Comparison of ENCODE assay signal across 1 cellular context in the genomic region with DNA sequence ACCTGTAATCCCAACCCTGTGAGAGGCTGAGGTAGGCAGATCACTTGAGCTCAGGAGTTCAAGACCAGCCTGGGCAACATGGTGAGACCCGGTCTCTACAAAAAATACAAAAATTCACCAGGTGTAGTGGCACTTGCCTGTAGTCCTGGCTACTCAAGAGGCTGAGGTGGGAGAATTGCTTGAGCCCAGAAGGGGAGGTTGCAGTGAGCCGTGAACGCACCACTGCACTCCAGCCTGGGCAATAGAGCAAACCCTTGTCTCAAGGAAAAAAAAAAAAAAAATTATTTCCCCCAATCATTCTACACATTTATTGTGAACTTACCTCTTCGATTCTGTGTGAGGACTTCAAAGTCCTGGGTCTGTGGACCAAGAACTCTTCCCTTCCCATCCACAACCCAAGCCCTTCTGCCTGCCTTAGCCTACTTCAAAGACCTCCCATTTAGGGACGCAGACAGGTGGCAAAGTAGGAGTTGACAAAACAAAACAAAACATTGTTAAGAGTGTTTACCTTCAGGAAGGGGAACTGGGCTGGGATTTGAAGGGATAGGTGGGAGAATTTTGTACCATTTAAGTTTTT.
TF ChIP-seq lines count a peak whose summit lies in the region.

No MANE protein-coding gene starts in this region.

TF ChIP-seq in HepG2, 621 proteins besides CTCF, POLR2A, EP300 and RAD21 (continued from another document):
- TF ChIP-seq, protein P1, sequence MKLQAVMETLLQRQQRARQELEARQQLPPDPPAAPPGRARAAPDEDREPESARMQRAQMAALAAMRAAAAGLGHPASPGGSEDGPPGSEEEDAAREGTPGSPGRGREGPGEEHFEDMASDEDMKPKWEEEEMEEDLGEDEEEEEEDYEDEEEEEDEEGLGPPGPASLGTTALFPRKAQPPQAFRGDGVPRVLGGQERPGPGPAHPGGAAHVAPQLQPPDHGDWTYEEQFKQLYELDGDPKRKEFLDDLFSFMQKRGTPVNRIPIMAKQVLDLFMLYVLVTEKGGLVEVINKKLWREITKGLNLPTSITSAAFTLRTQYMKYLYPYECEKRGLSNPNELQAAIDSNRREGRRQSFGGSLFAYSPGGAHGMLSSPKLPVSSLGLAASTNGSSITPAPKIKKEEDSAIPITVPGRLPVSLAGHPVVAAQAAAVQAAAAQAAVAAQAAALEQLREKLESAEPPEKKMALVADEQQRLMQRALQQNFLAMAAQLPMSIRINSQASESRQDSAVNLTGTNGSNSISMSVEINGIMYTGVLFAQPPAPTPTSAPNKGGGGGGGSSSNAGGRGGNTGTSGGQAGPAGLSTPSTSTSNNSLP (IDR thresholded peaks at IDR 0.05; ENCODE audit: low read depth, low read length), result no peak
- TF ChIP-seq ZNF136 (CRISPR knock-in tag; IDR thresholded peaks at IDR 0.05; ENCODE audit: low read depth) (no peak), ZSCAN12 (CRISPR knock-in tag; IDR thresholded peaks at IDR 0.05) (no peak), NBN (conservative IDR thresholded peaks at IDR 0.05) (no peak), HNF4G (IDR thresholded peaks at IDR 0.05; ENCODE audit: borderline replicate concordance, low read depth, low read length) (no peak), HNF4G (CRISPR knock-in tag; IDR thresholded peaks at IDR 0.05; ENCODE audit: borderline replicate concordance, low read depth) (no peak), ZBTB42 (CRISPR knock-in tag; IDR thresholded peaks at IDR 0.05) (no peak), ZNF564 (CRISPR knock-in tag; IDR thresholded peaks at IDR 0.05) (peak; percentile 11; the same call in 1 of the 2 replicates), ZNF282 (IDR thresholded peaks at IDR 0.05; ENCODE audit: partially characterized antibody) (no peak), GATAD2A (CRISPR knock-in tag; IDR thresholded peaks at IDR 0.05) (no peak), GLI4 (CRISPR knock-in tag; IDR thresholded peaks at IDR 0.05; ENCODE audit: borderline replicate concordance) (no peak), ATAD3A (CRISPR knock-in tag; IDR thresholded peaks at IDR 0.05) (no peak), TBX3 (IDR thresholded peaks at IDR 0.05; ENCODE audit: borderline replicate concordance) (no peak), ZNF430 (CRISPR knock-in tag; IDR thresholded peaks at IDR 0.05) (no peak), ZNF33A (CRISPR knock-in tag; IDR thresholded peaks at IDR 0.05; ENCODE audit: borderline replicate concordance) (0 out of 2 replicates have a peak, but pooled peaks have one; percentile 39), KDM2A (CRISPR knock-in tag; IDR thresholded peaks at IDR 0.05; ENCODE audit: borderline replicate concordance, low read depth) (no peak; the same call in 1 of the 2 replicates), ZNF530 (CRISPR knock-in tag; IDR thresholded peaks at IDR 0.05; ENCODE audit: low read depth) (no peak), ZNF792 (CRISPR knock-in tag; IDR thresholded peaks at IDR 0.05) (no peak; the same call in 1 of the 2 replicates), MBNL3 (CRISPR knock-in tag; conservative IDR thresholded peaks at IDR 0.05) (no peak)
- TF ChIP-seq, protein P2, sequence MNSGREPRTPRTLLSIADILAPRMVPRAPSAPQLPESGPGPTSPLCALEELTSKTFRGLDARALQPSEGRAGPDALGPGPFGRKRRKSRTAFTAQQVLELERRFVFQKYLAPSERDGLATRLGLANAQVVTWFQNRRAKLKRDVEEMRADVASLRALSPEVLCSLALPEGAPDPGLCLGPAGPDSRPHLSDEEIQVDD (CRISPR knock-in tag; IDR thresholded peaks at IDR 0.05; ENCODE audit: borderline replicate concordance), result no peak
- TF ChIP-seq, protein P3, sequence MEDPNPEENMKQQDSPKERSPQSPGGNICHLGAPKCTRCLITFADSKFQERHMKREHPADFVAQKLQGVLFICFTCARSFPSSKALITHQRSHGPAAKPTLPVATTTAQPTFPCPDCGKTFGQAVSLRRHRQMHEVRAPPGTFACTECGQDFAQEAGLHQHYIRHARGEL (CRISPR knock-in tag; IDR thresholded peaks at IDR 0.05), result no peak
- TF ChIP-seq, protein P4, sequence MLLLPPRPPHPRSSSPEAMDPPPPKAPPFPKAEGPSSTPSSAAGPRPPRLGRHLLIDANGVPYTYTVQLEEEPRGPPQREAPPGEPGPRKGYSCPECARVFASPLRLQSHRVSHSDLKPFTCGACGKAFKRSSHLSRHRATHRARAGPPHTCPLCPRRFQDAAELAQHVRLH (CRISPR knock-in tag; IDR thresholded peaks at IDR 0.05; ENCODE audit: borderline replicate concordance, low read depth), result 0 out of 2 replicates have a peak, but pooled peaks have one; percentile 32
- TF ChIP-seq, protein P5, sequence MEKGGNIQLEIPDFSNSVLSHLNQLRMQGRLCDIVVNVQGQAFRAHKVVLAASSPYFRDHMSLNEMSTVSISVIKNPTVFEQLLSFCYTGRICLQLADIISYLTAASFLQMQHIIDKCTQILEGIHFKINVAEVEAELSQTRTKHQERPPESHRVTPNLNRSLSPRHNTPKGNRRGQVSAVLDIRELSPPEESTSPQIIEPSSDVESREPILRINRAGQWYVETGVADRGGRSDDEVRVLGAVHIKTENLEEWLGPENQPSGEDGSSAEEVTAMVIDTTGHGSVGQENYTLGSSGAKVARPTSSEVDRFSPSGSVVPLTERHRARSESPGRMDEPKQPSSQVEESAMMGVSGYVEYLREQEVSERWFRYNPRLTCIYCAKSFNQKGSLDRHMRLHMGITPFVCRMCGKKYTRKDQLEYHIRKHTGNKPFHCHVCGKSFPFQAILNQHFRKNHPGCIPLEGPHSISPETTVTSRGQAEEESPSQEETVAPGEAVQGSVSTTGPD (CRISPR knock-in tag; IDR thresholded peaks at IDR 0.05), result no peak
- TF ChIP-seq, protein P6, sequence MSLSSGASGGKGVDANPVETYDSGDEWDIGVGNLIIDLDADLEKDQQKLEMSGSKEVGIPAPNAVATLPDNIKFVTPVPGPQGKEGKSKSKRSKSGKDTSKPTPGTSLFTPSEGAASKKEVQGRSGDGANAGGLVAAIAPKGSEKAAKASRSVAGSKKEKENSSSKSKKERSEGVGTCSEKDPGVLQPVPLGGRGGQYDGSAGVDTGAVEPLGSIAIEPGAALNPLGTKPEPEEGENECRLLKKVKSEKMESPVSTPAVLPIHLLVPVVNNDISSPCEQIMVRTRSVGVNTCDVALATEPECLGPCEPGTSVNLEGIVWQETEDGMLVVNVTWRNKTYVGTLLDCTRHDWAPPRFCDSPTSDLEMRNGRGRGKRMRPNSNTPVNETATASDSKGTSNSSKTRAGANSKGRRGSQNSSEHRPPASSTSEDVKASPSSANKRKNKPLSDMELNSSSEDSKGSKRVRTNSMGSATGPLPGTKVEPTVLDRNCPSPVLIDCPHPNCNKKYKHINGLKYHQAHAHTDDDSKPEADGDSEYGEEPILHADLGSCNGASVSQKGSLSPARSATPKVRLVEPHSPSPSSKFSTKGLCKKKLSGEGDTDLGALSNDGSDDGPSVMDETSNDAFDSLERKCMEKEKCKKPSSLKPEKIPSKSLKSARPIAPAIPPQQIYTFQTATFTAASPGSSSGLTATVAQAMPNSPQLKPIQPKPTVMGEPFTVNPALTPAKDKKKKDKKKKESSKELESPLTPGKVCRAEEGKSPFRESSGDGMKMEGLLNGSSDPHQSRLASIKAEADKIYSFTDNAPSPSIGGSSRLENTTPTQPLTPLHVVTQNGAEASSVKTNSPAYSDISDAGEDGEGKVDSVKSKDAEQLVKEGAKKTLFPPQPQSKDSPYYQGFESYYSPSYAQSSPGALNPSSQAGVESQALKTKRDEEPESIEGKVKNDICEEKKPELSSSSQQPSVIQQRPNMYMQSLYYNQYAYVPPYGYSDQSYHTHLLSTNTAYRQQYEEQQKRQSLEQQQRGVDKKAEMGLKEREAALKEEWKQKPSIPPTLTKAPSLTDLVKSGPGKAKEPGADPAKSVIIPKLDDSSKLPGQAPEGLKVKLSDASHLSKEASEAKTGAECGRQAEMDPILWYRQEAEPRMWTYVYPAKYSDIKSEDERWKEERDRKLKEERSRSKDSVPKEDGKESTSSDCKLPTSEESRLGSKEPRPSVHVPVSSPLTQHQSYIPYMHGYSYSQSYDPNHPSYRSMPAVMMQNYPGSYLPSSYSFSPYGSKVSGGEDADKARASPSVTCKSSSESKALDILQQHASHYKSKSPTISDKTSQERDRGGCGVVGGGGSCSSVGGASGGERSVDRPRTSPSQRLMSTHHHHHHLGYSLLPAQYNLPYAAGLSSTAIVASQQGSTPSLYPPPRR (CRISPR knock-in tag; IDR thresholded peaks at IDR 0.05; ENCODE audit: borderline replicate concordance), result no peak
- TF ChIP-seq, protein P7, sequence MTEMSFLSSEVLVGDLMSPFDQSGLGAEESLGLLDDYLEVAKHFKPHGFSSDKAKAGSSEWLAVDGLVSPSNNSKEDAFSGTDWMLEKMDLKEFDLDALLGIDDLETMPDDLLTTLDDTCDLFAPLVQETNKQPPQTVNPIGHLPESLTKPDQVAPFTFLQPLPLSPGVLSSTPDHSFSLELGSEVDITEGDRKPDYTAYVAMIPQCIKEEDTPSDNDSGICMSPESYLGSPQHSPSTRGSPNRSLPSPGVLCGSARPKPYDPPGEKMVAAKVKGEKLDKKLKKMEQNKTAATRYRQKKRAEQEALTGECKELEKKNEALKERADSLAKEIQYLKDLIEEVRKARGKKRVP (CRISPR knock-in tag; IDR thresholded peaks at IDR 0.05), result no peak
- TF ChIP-seq, protein P8, sequence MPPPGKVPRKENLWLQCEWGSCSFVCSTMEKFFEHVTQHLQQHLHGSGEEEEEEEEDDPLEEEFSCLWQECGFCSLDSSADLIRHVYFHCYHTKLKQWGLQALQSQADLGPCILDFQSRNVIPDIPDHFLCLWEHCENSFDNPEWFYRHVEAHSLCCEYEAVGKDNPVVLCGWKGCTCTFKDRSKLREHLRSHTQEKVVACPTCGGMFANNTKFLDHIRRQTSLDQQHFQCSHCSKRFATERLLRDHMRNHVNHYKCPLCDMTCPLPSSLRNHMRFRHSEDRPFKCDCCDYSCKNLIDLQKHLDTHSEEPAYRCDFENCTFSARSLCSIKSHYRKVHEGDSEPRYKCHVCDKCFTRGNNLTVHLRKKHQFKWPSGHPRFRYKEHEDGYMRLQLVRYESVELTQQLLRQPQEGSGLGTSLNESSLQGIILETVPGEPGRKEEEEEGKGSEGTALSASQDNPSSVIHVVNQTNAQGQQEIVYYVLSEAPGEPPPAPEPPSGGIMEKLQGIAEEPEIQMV (CRISPR knock-in tag; IDR thresholded peaks at IDR 0.05; ENCODE audit: low read depth), result no peak
- TF ChIP-seq, protein P9, sequence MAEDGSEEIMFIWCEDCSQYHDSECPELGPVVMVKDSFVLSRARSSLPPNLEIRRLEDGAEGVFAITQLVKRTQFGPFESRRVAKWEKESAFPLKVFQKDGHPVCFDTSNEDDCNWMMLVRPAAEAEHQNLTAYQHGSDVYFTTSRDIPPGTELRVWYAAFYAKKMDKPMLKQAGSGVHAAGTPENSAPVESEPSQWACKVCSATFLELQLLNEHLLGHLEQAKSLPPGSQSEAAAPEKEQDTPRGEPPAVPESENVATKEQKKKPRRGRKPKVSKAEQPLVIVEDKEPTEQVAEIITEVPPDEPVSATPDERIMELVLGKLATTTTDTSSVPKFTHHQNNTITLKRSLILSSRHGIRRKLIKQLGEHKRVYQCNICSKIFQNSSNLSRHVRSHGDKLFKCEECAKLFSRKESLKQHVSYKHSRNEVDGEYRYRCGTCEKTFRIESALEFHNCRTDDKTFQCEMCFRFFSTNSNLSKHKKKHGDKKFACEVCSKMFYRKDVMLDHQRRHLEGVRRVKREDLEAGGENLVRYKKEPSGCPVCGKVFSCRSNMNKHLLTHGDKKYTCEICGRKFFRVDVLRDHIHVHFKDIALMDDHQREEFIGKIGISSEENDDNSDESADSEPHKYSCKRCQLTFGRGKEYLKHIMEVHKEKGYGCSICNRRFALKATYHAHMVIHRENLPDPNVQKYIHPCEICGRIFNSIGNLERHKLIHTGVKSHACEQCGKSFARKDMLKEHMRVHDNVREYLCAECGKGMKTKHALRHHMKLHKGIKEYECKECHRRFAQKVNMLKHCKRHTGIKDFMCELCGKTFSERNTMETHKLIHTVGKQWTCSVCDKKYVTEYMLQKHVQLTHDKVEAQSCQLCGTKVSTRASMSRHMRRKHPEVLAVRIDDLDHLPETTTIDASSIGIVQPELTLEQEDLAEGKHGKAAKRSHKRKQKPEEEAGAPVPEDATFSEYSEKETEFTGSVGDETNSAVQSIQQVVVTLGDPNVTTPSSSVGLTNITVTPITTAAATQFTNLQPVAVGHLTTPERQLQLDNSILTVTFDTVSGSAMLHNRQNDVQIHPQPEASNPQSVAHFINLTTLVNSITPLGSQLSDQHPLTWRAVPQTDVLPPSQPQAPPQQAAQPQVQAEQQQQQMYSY (CRISPR knock-in tag; IDR thresholded peaks at IDR 0.05), result peak; percentile 93
